ENCODE assay signal across 28 cellular contexts in genomic region chr3:196235452-196236122, GRCh38. TPM values are rescaled to one million over a fixed set of nuclear protein-coding genes. Genes with fewer than 3 reads are reported as not detected.
DNase-seq lines count a peak whose midpoint lies in the region; ATAC-seq, FAIRE-seq and TF ChIP-seq lines count a peak whose summit lies in the region.
"Had no signal": no experiment of that assay in that cellular context is flagged by ENCODE, and none has a peak within 500 bp of the region (broad histone marks: within the 10 kb centered on the region; RNA-seq: fewer than 3 reads in every experiment).

No MANE protein-coding gene starts in this region.

- no peak for TF ChIP-seq EP300 in K562 (IDR thresholded peaks at IDR 0.05; ENCODE audit: low read length)

- H3K9me3 ChIP-seq in CD4-positive, CD25-positive, alpha-beta regulatory T cell (ENCODE audit: control insufficient read depth in 2 of 2, low read length in 2 of 2): no peaks in the 10 kb centered on the region
- no peaks in the 10 kb centered on the region for H3K9me3 ChIP-seq in K562 (replicated peaks; ENCODE audit: control insufficient read depth, insufficient read depth, low read depth, low read length)
- no peaks in the 10 kb centered on the region for H3K9me3 ChIP-seq in left lung
- H3K9me3 ChIP-seq: prostate gland had no signal

- no peak for ATAC-seq in CD4-positive, CD25-positive, alpha-beta regulatory T cell (ENCODE audit: low read depth in 2 of 2)
- ATAC-seq in K562: peak; percentile 16; the same call in 2 of the 3 replicates
- peak; percentile 29 to 52 (median 47) for ATAC-seq in natural killer cell
- ATAC-seq in HG03442 (IDR thresholded peaks at IDR 0.05; ENCODE audit: unreplicated experiment): no peak
- no peak for ATAC-seq in left lung

- BruUV-seq in K562 (replicated peaks; lab: Mats Ljungman, UMichigan): no TSS peak

- H3K36me3 Mint-ChIP-seq in CD4-positive, CD25-positive, alpha-beta regulatory T cell: peaks cover 28% of the 10 kb centered on the region
- no peaks in the 10 kb centered on the region for H3K36me3 Mint-ChIP-seq in natural killer cell

- no peaks in the 10 kb centered on the region for H4K20me1 ChIP-seq in K562 (replicated peaks; ENCODE audit: control insufficient read depth, insufficient read depth, low read length)

- no peaks in the 10 kb centered on the region for H3K27me3 Mint-ChIP-seq in CD4-positive, CD25-positive, alpha-beta regulatory T cell
- H3K27me3 Mint-ChIP-seq in natural killer cell (ENCODE audit: low read depth in 2 of 2): no peaks in the 10 kb centered on the region

- in situ Hi-C loops in GM13977 (cut with MboI; ENCODE audit: low pct_unique_long_range_greater_than_20kb, low sequenced_read_pairs, unreplicated experiment) (no loop called here), K562 (cut with MboI) (no loop called here)

- 69% methylated on average over 12 of the region's 12 CpGs for WGBS in K562 (ENCODE audit: insufficient coverage, low coverage, missing lambda C conversion rate)

- no peak for TF ChIP-seq RAD21 in K562 (CRISPR knock-in tag; conservative IDR thresholded peaks at IDR 0.05 in 1 of 2, IDR thresholded peaks at IDR 0.05 in 1 of 2)

- no peaks in the 10 kb centered on the region for H3K4me1 ChIP-seq in CD4-positive, CD25-positive, alpha-beta regulatory T cell (ENCODE audit: control insufficient read depth, insufficient read depth, low read length, poor library complexity, severe bottlenecking)
- H3K4me1 ChIP-seq in K562 (replicated peaks in 1 of 2; ENCODE audit: control insufficient read depth in 2 of 2, insufficient read depth in 2 of 2, low read length in 2 of 2) (peaks cover 0 to 9% of the 10 kb centered on the region in 2 experiments; a peak in 2 of 5 replicates), left lung (peaks cover 0 to 23% of the 10 kb centered on the region in 2 donors)
- H3K4me1 ChIP-seq: prostate gland had no signal

- peaks cover 0 to 3% (median 0%) of the 10 kb centered on the region in 7 donors for H3K9me3 Mint-ChIP-seq in CD4-positive, CD25-positive, alpha-beta regulatory T cell
- no peaks in the 10 kb centered on the region for H3K9me3 Mint-ChIP-seq in natural killer cell
- H3K9me3 Mint-ChIP-seq: activated T-helper 2 cell treated with anti-CD3 and anti-CD28 coated beads, Interferon-gamma antibody, Interleukin-2, Interleukin-4, amounts not matched to agents 10 μg/mL and 5 μg/mL and 100 μg/mL, durations not matched to agents 14 hours and 24 hours and 36 hours; nephron progenitor cell; T-helper 2 cell treated with Interferon-gamma antibody and Interleukin-4, amounts not matched to agents 5 μg/mL and 100 μg/mL, for 36 hours had no signal

- no peak overlapping the region for H3K27ac ChIP-seq in CD4-positive, CD25-positive, alpha-beta regulatory T cell (ENCODE audit: insufficient read depth, low read length, poor library complexity, severe bottlenecking)
- H3K27ac ChIP-seq in K562 (ENCODE audit: extremely low read depth, low read depth, low read length) (no peak overlapping the region), left lung (peak overlapping the region in 1 of 2 donors; percentile 41)
- H3K27ac ChIP-seq: cardiac muscle cell, prostate gland had no signal

- peaks cover 0 to 6% (median 0%) of the 10 kb centered on the region in 4 donors for H3K4me1 Mint-ChIP-seq in CD4-positive, CD25-positive, alpha-beta regulatory T cell
- H3K4me1 Mint-ChIP-seq in natural killer cell: peaks cover 28 to 32% of the 10 kb centered on the region in 2 donors
- H3K4me1 Mint-ChIP-seq: nephron progenitor cell had no signal

- CTCF ChIA-PET in K562 (lab: Yijun Ruan, JAX; ENCODE audit: low intra/inter-chr PET ratio): no interaction called here

- peaks cover 9% of the 10 kb centered on the region for H3K9me1 ChIP-seq in K562 (ENCODE audit: control insufficient read depth, insufficient read depth, low read length)

- POLR2A ChIA-PET in K562 (lab: Yijun Ruan, JAX): interaction anchor here (0.7 to 1.6 kb wide), 5 partner anchors 8 to 277 kb away, joined by 3 to 5 read pairs (median 4); partner anchors contain the start of gene DYNLT2B

- H3K4me2 ChIP-seq in K562 (ENCODE audit: insufficient read depth, low read length): no peak overlapping the region
- H3K4me2 ChIP-seq: smooth muscle cell had no signal

- FAIRE-seq in K562 (lab: Jason Lieb, UNC): no peak
- FAIRE-seq: D721Med, G401.6, keratinocyte had no signal

- H3K79me2 ChIP-seq in K562 (ENCODE audit: control insufficient read depth, insufficient read depth, low read length): no peaks in the 10 kb centered on the region

- H3K36me3 ChIP-seq in CD4-positive, CD25-positive, alpha-beta regulatory T cell (ENCODE audit: control insufficient read depth, insufficient read depth, low read length): peaks cover 36% of the 10 kb centered on the region
- peaks cover 35% of the 10 kb centered on the region for H3K36me3 ChIP-seq in K562 (ENCODE audit: control insufficient read depth, insufficient read depth, low read length)
- H3K36me3 ChIP-seq in left lung: peaks cover 0 to 70% of the 10 kb centered on the region in 2 donors
- H3K36me3 ChIP-seq: prostate gland had no signal

- no peak for TF ChIP-seq CTCF in GM13977 (IDR thresholded peaks at IDR 0.05; ENCODE audit: extremely low read depth, insufficient read depth, missing control alignments)
- TF ChIP-seq CTCF in K562 (IDR thresholded peaks at IDR 0.05 in 2 of 3, conservative IDR thresholded peaks at IDR 0.05 in 1 of 3; ENCODE audit: insufficient read depth in 2 of 3, low read depth in 1 of 3, low read length in 3 of 3): no peak
- TF ChIP-seq CTCF in natural killer cell (IDR thresholded peaks at IDR 0.05): no peak
- TF ChIP-seq CTCF in left lung (IDR thresholded peaks at IDR 0.05): no peak

- no peak for TF ChIP-seq POLR2A in K562 (conservative IDR thresholded peaks at IDR 0.05)

- no peak overlapping the region for H3K9ac ChIP-seq in K562 (ENCODE audit: insufficient read depth in 1 of 2, low read depth in 2 of 2, low read length in 2 of 2)

- intact Hi-C loops in K562 (cut with micrococcal nuclease) (no loop called here), natural killer cell (cut with micrococcal nuclease) (no loop called here), left lung (cut with DNase I) (no loop called here)

- no peak overlapping the region for H2AFZ ChIP-seq in K562 (ENCODE audit: low read depth, low read length)

- peak overlapping the region; percentile 17 to 84 (median 60) for H3K27ac Mint-ChIP-seq in CD4-positive, CD25-positive, alpha-beta regulatory T cell
- H3K27ac Mint-ChIP-seq in natural killer cell: peak overlapping the region; percentile 53 to 60
- H3K27ac Mint-ChIP-seq: activated T-helper 2 cell treated with anti-CD3 and anti-CD28 coated beads, Interferon-gamma antibody, Interleukin-2, Interleukin-4, amounts not matched to agents 10 μg/mL and 5 μg/mL and 100 μg/mL, durations not matched to agents 14 hours and 24 hours and 36 hours; nephron progenitor cell; T-helper 2 cell treated with Interferon-gamma antibody and Interleukin-4, amounts not matched to agents 5 μg/mL and 100 μg/mL, for 36 hours had no signal

- H3K4me3 ChIP-seq in CD4-positive, CD25-positive, alpha-beta regulatory T cell (ENCODE audit: low read depth, low read length): no peak overlapping the region
- H3K4me3 ChIP-seq in K562 (no peak overlapping the region), left lung (no peak overlapping the region)
- H3K4me3 ChIP-seq: cardiac muscle cell, prostate gland, smooth muscle cell had no signal

- no peak overlapping the region for H3K4me3 Mint-ChIP-seq in CD4-positive, CD25-positive, alpha-beta regulatory T cell
- no peak overlapping the region for H3K4me3 Mint-ChIP-seq in natural killer cell
- H3K4me3 Mint-ChIP-seq: nephron progenitor cell; T-helper 2 cell treated with Interferon-gamma antibody and Interleukin-4, amounts not matched to agents 5 μg/mL and 100 μg/mL, for 36 hours had no signal

- no peaks in the 10 kb centered on the region for H3K27me3 ChIP-seq in CD4-positive, CD25-positive, alpha-beta regulatory T cell (ENCODE audit: control insufficient read depth, insufficient read depth, low read length)
- H3K27me3 ChIP-seq in K562 (ENCODE audit: control insufficient read depth in 2 of 2, insufficient read depth in 2 of 2, low read length in 2 of 2) (no peaks in the 10 kb centered on the region), left lung (no peaks in the 10 kb centered on the region)
- H3K27me3 ChIP-seq: cardiac muscle cell had no signal

- no peak for DNase-seq in CD4-positive, CD25-positive, alpha-beta regulatory T cell
- peak; percentile 54 for DNase-seq in GM13977 (ENCODE audit: low spot score)
- DNase-seq in K562 (ENCODE audit: extremely low read depth in 1 of 4, low spot score in 3 of 4): no peak
- no peak for DNase-seq in natural killer cell
- DNase-seq in central memory CD4-positive, alpha-beta T cell: no peak
- DNase-seq in NCI-H748 (lab: John Stamatoyannopoulos, UW; ENCODE audit: unreplicated experiment): no peak
- no peak for DNase-seq in left lung
- DNase-seq: activated CD4-positive, CD25-positive, alpha-beta regulatory T cell; activated CD8-positive, alpha-beta memory T cell treated with anti-CD3 and anti-CD28 coated beads for 24 hours; amniotic stem cell; effector CD4-positive, alpha-beta T cell; mesendoderm; NCI-H187; NCI-H510A treated with DMSO at 0.1 percent for 48 hours; nephron progenitor cell; SHP77; stimulated activated CD4-positive, alpha-beta T cell treated with anti-CD3 and anti-CD28 coated beads, Interleukin-4, amount 100 ng/mL, for 24 hours had no signal

RNA-seq across cellular contexts. Expression of gene SLC51A, which starts 19.3 kb away (rescaled TPM):
- not detected for total RNA-seq in CD4-positive, CD25-positive, alpha-beta regulatory T cell
- polyA plus RNA-seq in CD4-positive, CD25-positive, alpha-beta regulatory T cell: 1 to 10 TPM in 1 of 4 donors, under 1 TPM in 3; 0.38 to 2.2 (median 0.63) TPM
- 0.62 TPM in 1 of 2 replicates, not detected in the other for total RNA-seq in K562 (2011; cell fraction: chromatin; rRNA removed; ENCODE audit: low replicate concordance)
- not detected in 2 replicates for total RNA-seq in K562 (2011; cell fraction: nucleolus; rRNA removed)
- total RNA-seq in K562 (2011; cell fraction: nucleoplasm; rRNA removed): not detected in 2 replicates
- total RNA-seq in K562 (2014; rRNA removed): not detected in 2 replicates
- not detected in 2 replicates for total RNA-seq in K562 (2014; rRNA removed; fragmentation: Illumina TruSeq; extraction: Trizol)
- not detected in 2 replicates for total RNA-seq in K562 (2015; rRNA removed; fragmentation: Illumina TruSeq; extraction: Trizol)
- total RNA-seq in K562 (2021): not detected in 2 replicates
- polyA plus RNA-seq in K562 (2011; rRNA removed): not detected in 2 replicates
- polyA plus RNA-seq in K562 (2011; cell fraction: cytosol; rRNA removed): not detected in 2 replicates
- not detected in 2 replicates for polyA plus RNA-seq in K562 (2011; cell fraction: nucleus; rRNA removed)
- 1.1 and 1.4 TPM in 2 replicates for polyA plus RNA-seq in K562 (2012)
- not detected in 2 replicates for polyA plus RNA-seq in K562 (2014; fragmentation: Illumina TruSeq; extraction: Trizol)
- polyA plus RNA-seq in K562 (2014; fragmentation: Nextera tagmentation; extraction: Ambion mirVana): under 1 TPM; 0.35 to 0.38 TPM
- not detected in 2 replicates for polyA plus RNA-seq in K562 (2014; rRNA removed)
- not detected in 2 replicates for polyA minus RNA-seq in K562 (2011; rRNA and poly(A)+ RNA removed)
- polyA minus RNA-seq in K562 (2011; cell fraction: cytosol; rRNA and poly(A)+ RNA removed): not detected in 2 replicates
- polyA minus RNA-seq in K562 (2011; cell fraction: nucleus; rRNA and poly(A)+ RNA removed): not detected in 2 replicates
- total RNA-seq in natural killer cell: not detected
- 1 to 10 TPM in 1 of 2 donors, not detected in 1; 1.2 TPM for total RNA-seq in left lung
- total RNA-seq: activated T-helper 2 cell treated with anti-CD3 and anti-CD28 coated beads, Interferon-gamma antibody, Interleukin-2, Interleukin-4, amounts not matched to agents 10 μg/mL and 5 μg/mL and 100 μg/mL, durations not matched to agents 14 hours and 24 hours and 36 hours; cardiac muscle cell; fibroblast of lung; M059J; smooth muscle cell had no signal
- polyA plus RNA-seq: fibroblast of lung, keratinocyte had no signal

RNA-seq across cellular contexts. Expression of gene ZDHHC19, which starts 24.4 kb away (rescaled TPM):
- not detected for total RNA-seq in CD4-positive, CD25-positive, alpha-beta regulatory T cell
- not detected for polyA plus RNA-seq in CD4-positive, CD25-positive, alpha-beta regulatory T cell
- total RNA-seq in K562 (2011; cell fraction: chromatin; rRNA removed; ENCODE audit: low replicate concordance): 2.7 and 8.2 TPM in 2 replicates
- 2.1 and 2.3 TPM in 2 replicates for total RNA-seq in K562 (2011; cell fraction: nucleolus; rRNA removed)
- total RNA-seq in K562 (2011; cell fraction: nucleoplasm; rRNA removed): 3.0 and 4.6 TPM in 2 replicates
- total RNA-seq in K562 (2014; rRNA removed) (3.4 and 3.5 TPM in 2 replicates), K562 (2014; rRNA removed; fragmentation: Illumina TruSeq; extraction: Trizol) (0.67 and 0.98 TPM in 2 replicates), K562 (2015; rRNA removed; fragmentation: Illumina TruSeq; extraction: Trizol) (0.94 and 1.7 TPM in 2 replicates), K562 (2021) (5.5 and 6.1 TPM in 2 replicates), natural killer cell (not detected), left lung (1 to 10 TPM; 1.2 to 8.8 TPM)
- polyA plus RNA-seq in K562 (2011; rRNA removed) (0.78 and 1.2 TPM in 2 replicates), K562 (2014; fragmentation: Illumina TruSeq; extraction: Trizol) (0.40 and 3.5 TPM in 2 replicates), K562 (2014; fragmentation: Nextera tagmentation; extraction: Ambion mirVana) (1 to 10 TPM; 2.0 to 2.7 TPM), K562 (2014; rRNA removed) (1.1 and 5.5 TPM in 2 replicates)
- polyA plus RNA-seq in K562 (2011; cell fraction: cytosol; rRNA removed): 0.77 and 3.4 TPM in 2 replicates
- polyA plus RNA-seq in K562 (2011; cell fraction: nucleus; rRNA removed): 2.9 and 3.2 TPM in 2 replicates
- 3.2 and 5.2 TPM in 2 replicates for polyA plus RNA-seq in K562 (2012)
- polyA minus RNA-seq in K562 (2011; rRNA and poly(A)+ RNA removed): 3.3 TPM in 1 of 2 replicates, not detected in the other
- polyA minus RNA-seq in K562 (2011; cell fraction: cytosol; rRNA and poly(A)+ RNA removed): 1.6 TPM in 1 of 2 replicates, not detected in the other
- polyA minus RNA-seq in K562 (2011; cell fraction: nucleus; rRNA and poly(A)+ RNA removed): 1.1 TPM in 1 of 2 replicates, not detected in the other
- total RNA-seq: activated T-helper 2 cell treated with anti-CD3 and anti-CD28 coated beads, Interferon-gamma antibody, Interleukin-2, Interleukin-4, amounts not matched to agents 10 μg/mL and 5 μg/mL and 100 μg/mL, durations not matched to agents 14 hours and 24 hours and 36 hours; fibroblast of lung; M059J; smooth muscle cell had no signal
- polyA plus RNA-seq: fibroblast of lung, keratinocyte, smooth muscle cell had no signal

RNA-seq across cellular contexts. Expression of gene PCYT1A, which starts 51.9 kb away (rescaled TPM):
- 87.4 TPM for total RNA-seq in CD4-positive, CD25-positive, alpha-beta regulatory T cell
- polyA plus RNA-seq in CD4-positive, CD25-positive, alpha-beta regulatory T cell: 10 to 100 TPM; 21.4 to 25.2 (median 22.9) TPM
- total RNA-seq in K562 (2011; cell fraction: chromatin; rRNA removed; ENCODE audit: low replicate concordance): 166 and 178 TPM in 2 replicates
- 94.6 and 104 TPM in 2 replicates for total RNA-seq in K562 (2011; cell fraction: nucleolus; rRNA removed)
- 110 and 116 TPM in 2 replicates for total RNA-seq in K562 (2011; cell fraction: nucleoplasm; rRNA removed)
- total RNA-seq in K562 (2014; rRNA removed) (42.4 and 49.6 TPM in 2 replicates), K562 (2014; rRNA removed; fragmentation: Illumina TruSeq; extraction: Trizol) (42.9 and 47.6 TPM in 2 replicates), K562 (2015; rRNA removed; fragmentation: Illumina TruSeq; extraction: Trizol) (51.1 and 53.4 TPM in 2 replicates), K562 (2021) (52.0 and 55.5 TPM in 2 replicates), natural killer cell (100 to 1,000 TPM; 105 to 123 (median 110) TPM), left lung (10 to 100 TPM; 46.6 to 71.0 TPM)
- polyA plus RNA-seq in K562 (2011; rRNA removed) (53.0 and 55.1 TPM in 2 replicates), K562 (2014; fragmentation: Illumina TruSeq; extraction: Trizol) (58.2 and 62.8 TPM in 2 replicates), K562 (2014; fragmentation: Nextera tagmentation; extraction: Ambion mirVana) (10 to 100 TPM; 13.4 to 13.5 TPM), K562 (2014; rRNA removed) (45.8 and 49.4 TPM in 2 replicates)
- 45.5 and 51.1 TPM in 2 replicates for polyA plus RNA-seq in K562 (2011; cell fraction: cytosol; rRNA removed)
- 99.4 and 119 TPM in 2 replicates for polyA plus RNA-seq in K562 (2011; cell fraction: nucleus; rRNA removed)
- 39.7 and 44.1 TPM in 2 replicates for polyA plus RNA-seq in K562 (2012)
- polyA minus RNA-seq in K562 (2011; rRNA and poly(A)+ RNA removed): 102 and 116 TPM in 2 replicates
- 72.9 and 75.6 TPM in 2 replicates for polyA minus RNA-seq in K562 (2011; cell fraction: cytosol; rRNA and poly(A)+ RNA removed)
- 78.6 and 108 TPM in 2 replicates for polyA minus RNA-seq in K562 (2011; cell fraction: nucleus; rRNA and poly(A)+ RNA removed)

Comparison
In these comparisons a context has a peak if more than half of its experiments do, and no peak if none do; other contexts are left out.
1. ATAC-seq: peak in K562 (single experiment) and natural killer cell (3 of 3); none in CD4-positive, CD25-positive, alpha-beta regulatory T cell (0 of 2), HG03442 (single experiment) and left lung (single experiment).